ENCODE assay signal across 8 cellular contexts in genomic region chr9:92764988-92765936, GRCh38. TPM values are rescaled to one million over a fixed set of nuclear protein-coding genes. Genes with fewer than 3 reads are reported as not detected.
DNase-seq lines count a peak whose midpoint lies in the region; ATAC-seq lines count a peak whose summit lies in the region.

No MANE protein-coding gene starts in this region.

- ATAC-seq in GM21367 (IDR thresholded peaks at IDR 0.05; ENCODE audit: unreplicated experiment) = peak; percentile 44
- peak; percentile 87 for ATAC-seq in effector memory CD8-positive, alpha-beta T cell (replicated peaks)

- peak overlapping the region; percentile 92 to 96 for H3K27ac Mint-ChIP-seq in effector memory CD8-positive, alpha-beta T cell

- peaks cover 33% of the 10 kb centered on the region for H3K79me1 ChIP-seq in mesendoderm (ENCODE audit: low read length)

- H3K9me3 Mint-ChIP-seq in effector memory CD8-positive, alpha-beta T cell = no peaks in the 10 kb centered on the region

- peaks cover 42 to 47% of the 10 kb centered on the region in 2 donors for H3K4me1 Mint-ChIP-seq in effector memory CD8-positive, alpha-beta T cell (ENCODE audit: low read depth in 2 of 2)

- peak overlapping the region; percentile 68 for H3K23ac ChIP-seq in mesendoderm (ENCODE audit: low read length)

- H3K56ac ChIP-seq in mesendoderm (ENCODE audit: low read length) = peak overlapping the region; percentile 94

- no peaks in the 10 kb centered on the region for H3K36me3 ChIP-seq in mesendoderm (ENCODE audit: control insufficient read depth, insufficient read depth, low read length)

- no peak overlapping the region for H2BK120ac ChIP-seq in mesendoderm (ENCODE audit: low read depth, low read length)

- no CpG with 5 or more reads among the region's 75 CpGs for whole genome bisulfite sequencing in mesendoderm (ENCODE audit: extremely low coverage, insufficient coverage, low lambda C conversion rate)

- peak overlapping the region; percentile 89 for H3K18ac ChIP-seq in mesendoderm (ENCODE audit: low read length)

- H3K27me3 ChIP-seq in mesendoderm (ENCODE audit: insufficient read depth, low read length, poor library complexity) = no peaks in the 10 kb centered on the region

- H2BK15ac ChIP-seq in mesendoderm (replicated peaks; ENCODE audit: low read depth) = no peak overlapping the region

- H3K36me3 Mint-ChIP-seq in effector memory CD8-positive, alpha-beta T cell (ENCODE audit: insufficient read depth) = peaks cover 20% of the 10 kb centered on the region

- peak; percentile 98 for DNase-seq in D341Med (ENCODE audit: low spot score)
- peak; percentile 85 for DNase-seq in HT1080 (ENCODE audit: low read depth)
- DNase-seq in NK-92 treated with Interleukin-12 subunit alpha and Interleukin-12 subunit beta, amount 100 ng/mL, for 24 hours (lab: John Stamatoyannopoulos, UW) = peak; percentile 91
- DNase-seq in activated CD8-positive, alpha-beta memory T cell treated with anti-CD3 and anti-CD28 coated beads for 48 hours (ENCODE audit: low read depth in 2 of 3, low spot score in 2 of 3) = peak; percentile 87 to 97 (median 92)
- peak; percentile 96 to 98 (median 97) for DNase-seq in effector memory CD8-positive, alpha-beta T cell
- peak; percentile 99 for DNase-seq in mesendoderm
- peak; percentile 95 for DNase-seq in stimulated activated CD8-positive, alpha-beta memory T cell treated with anti-CD3 and anti-CD28 coated beads, Interleukin-12 subunit alpha, Interleukin-12 subunit beta, amount 100 ng/mL, for 4 hours (ENCODE audit: low read depth)

- peak overlapping the region; percentile 98 for H3K9ac ChIP-seq in mesendoderm (ENCODE audit: low read length)

- H3K27ac ChIP-seq in mesendoderm (ENCODE audit: low read depth, low read length) = peak overlapping the region; percentile 99

- H2AK5ac ChIP-seq in mesendoderm (ENCODE audit: low read length) = no peak overlapping the region

- H2BK5ac ChIP-seq in mesendoderm (ENCODE audit: low read length) = peak overlapping the region; percentile 92

- H3K4me1 ChIP-seq in mesendoderm (ENCODE audit: control insufficient read depth, low read depth, low read length) = peaks cover 14% of the 10 kb centered on the region

- peaks cover 41% of the 10 kb centered on the region for H3K79me2 ChIP-seq in mesendoderm (ENCODE audit: control insufficient read depth, insufficient read depth, low read length)

- peak overlapping the region; percentile 80 for H3K4me3 ChIP-seq in mesendoderm (ENCODE audit: low read length)

- no peak overlapping the region for H4K5ac ChIP-seq in mesendoderm (ENCODE audit: low read length)

- H3K4me3 Mint-ChIP-seq in effector memory CD8-positive, alpha-beta T cell = peak overlapping the region; percentile 94

- peak overlapping the region; percentile 78 for H4K8ac ChIP-seq in mesendoderm (ENCODE audit: low read depth, low read length)

- peak overlapping the region; percentile 43 for H3K4me2 ChIP-seq in mesendoderm (ENCODE audit: low read length)

- H3K27me3 Mint-ChIP-seq in effector memory CD8-positive, alpha-beta T cell = peaks cover 0 to 8% of the 10 kb centered on the region in 2 donors

- H3K4ac ChIP-seq in mesendoderm (ENCODE audit: low read depth, low read length) = peak overlapping the region; percentile 88

RNA-seq across cellular contexts. Expression of gene BICD2, which starts 0.6 kb away (rescaled TPM):
- total RNA-seq in HT1080 (2014; rRNA removed; shearing (Covaris generic)) = 46.5 and 51.8 TPM in 2 replicates
- polyA plus RNA-seq in HT1080 (2015; cell fraction: cytosol; rRNA removed) = 29.0 and 33.4 TPM in 2 replicates
- 33.3 and 35.6 TPM in 2 replicates for polyA plus RNA-seq in HT1080 (2015; cell fraction: nucleus; rRNA removed)
- 10.9 TPM for polyA plus RNA-seq in mesendoderm (2013, experiment 1 of 2)
- polyA plus RNA-seq in mesendoderm (2013, experiment 2 of 2) = 11.3 TPM

Comparison
In these comparisons a context has a peak if more than half of its experiments do, and no peak if none do; other contexts are left out.
1. Peak in every context shown above with its lines: DNase-seq, ATAC-seq, H3K4me3 ChIP-seq and H3K27ac ChIP-seq.